ENCODE assay signal across 1 cellular context in genomic region chr6:36118550-36119107, GRCh38.
TF ChIP-seq lines count a peak whose summit lies in the region.

No MANE protein-coding gene starts in this region.

TF ChIP-seq in GM23338, 12 proteins besides CTCF, POLR2A, EP300 and RAD21 (continued from another document):
- TF ChIP-seq EZH2phosphoT487 (IDR thresholded peaks at IDR 0.05; ENCODE audit: unreplicated experiment) = no peak
